Comparison of ENCODE assay signal across 1 cellular context in genomic region chr7:16089191-16089590, GRCh38.
TF ChIP-seq lines count a peak whose summit lies in the region.

No MANE protein-coding gene starts in this region.

TF ChIP-seq in K562, 482 proteins besides CTCF, POLR2A, EP300 and RAD21 (continued from another document):
- TF ChIP-seq MTF1 (CRISPR knock-in tag; IDR thresholded peaks at IDR 0.05; ENCODE audit: borderline replicate concordance) (peak; percentile 64; the same call in 1 of the 2 replicates), SNIP1 (IDR thresholded peaks at IDR 0.05; ENCODE audit: low read depth) (no peak), MAFF (IDR thresholded peaks at IDR 0.05; ENCODE audit: low read length) (no peak), ZNF707 (CRISPR knock-in tag; conservative IDR thresholded peaks at IDR 0.05) (peak; percentile 51), MECOM (CRISPR knock-in tag; IDR thresholded peaks at IDR 0.05) (no peak), CBX2 (IDR thresholded peaks at IDR 0.05; ENCODE audit: insufficient read depth, low read length, poor library complexity, severe bottlenecking) (no peak), NR2C1 (IDR thresholded peaks at IDR 0.05) (no peak), NR2C1 (tag; IDR thresholded peaks at IDR 0.05) (no peak), ATF2 (CRISPR knock-in tag; IDR thresholded peaks at IDR 0.05) (no peak), NR3C1 (CRISPR knock-in tag; IDR thresholded peaks at IDR 0.05) (no peak), ZEB2 (IDR thresholded peaks at IDR 0.05) (no peak), TFAM (CRISPR knock-in tag; conservative IDR thresholded peaks at IDR 0.05) (no peak), CTCFL (IDR thresholded peaks at IDR 0.05; ENCODE audit: borderline replicate concordance, insufficient read depth, low read depth, low read length, poor library complexity, severe bottlenecking) (no peak), ARID2 (IDR thresholded peaks at IDR 0.05) (no peak), ZNF140 (CRISPR knock-in tag; IDR thresholded peaks at IDR 0.05) (peak; percentile 45; the same call in 1 of the 2 replicates), PCBP1 (IDR thresholded peaks at IDR 0.05; ENCODE audit: low read depth, low read length, poor library complexity, severe bottlenecking) (no peak), ZNF780A (CRISPR knock-in tag; IDR thresholded peaks at IDR 0.05) (no peak), XRCC4 (IDR thresholded peaks at IDR 0.05; ENCODE audit: extremely low read depth, insufficient read depth, insufficient read length) (no peak), MEIS2 (IDR thresholded peaks at IDR 0.05; ENCODE audit: partially characterized antibody) (no peak), ADNP (tag; IDR thresholded peaks at IDR 0.05) (no peak), SLC30A9 (CRISPR knock-in tag; IDR thresholded peaks at IDR 0.05) (peak; percentile 84; the same call in 1 of the 2 replicates), NFRKB (IDR thresholded peaks at IDR 0.05; ENCODE audit: low read depth) (no peak), NFIX (CRISPR knock-in tag; IDR thresholded peaks at IDR 0.05; ENCODE audit: low read depth) (peak; percentile 64), RBM17 (IDR thresholded peaks at IDR 0.05; ENCODE audit: borderline replicate concordance, low read depth, low read length) (no peak), ZNF699 (CRISPR knock-in tag; IDR thresholded peaks at IDR 0.05; ENCODE audit: insufficient replicate concordance) (no peak), ZNF408 (CRISPR knock-in tag; IDR thresholded peaks at IDR 0.05; ENCODE audit: low read depth) (peak; percentile 84), KAT7 (CRISPR knock-in tag; IDR thresholded peaks at IDR 0.05; ENCODE audit: borderline replicate concordance) (no peak), ZNF217 (CRISPR knock-in tag; IDR thresholded peaks at IDR 0.05) (no peak), ZBTB49 (CRISPR knock-in tag; IDR thresholded peaks at IDR 0.05; ENCODE audit: borderline replicate concordance) (no peak), ZNF277 (CRISPR knock-in tag; IDR thresholded peaks at IDR 0.05; ENCODE audit: borderline replicate concordance) (peak; percentile 93; the same call in 1 of the 2 replicates), CBX3 (IDR thresholded peaks at IDR 0.05; ENCODE audit: borderline replicate concordance in 1 of 2, low read length in 2 of 2) (no peak), ELK1 (CRISPR knock-in tag; IDR thresholded peaks at IDR 0.05) (no peak), RBM25 (IDR thresholded peaks at IDR 0.05; ENCODE audit: low read depth, low read length, severe bottlenecking) (no peak)
- TF ChIP-seq, protein P1, sequence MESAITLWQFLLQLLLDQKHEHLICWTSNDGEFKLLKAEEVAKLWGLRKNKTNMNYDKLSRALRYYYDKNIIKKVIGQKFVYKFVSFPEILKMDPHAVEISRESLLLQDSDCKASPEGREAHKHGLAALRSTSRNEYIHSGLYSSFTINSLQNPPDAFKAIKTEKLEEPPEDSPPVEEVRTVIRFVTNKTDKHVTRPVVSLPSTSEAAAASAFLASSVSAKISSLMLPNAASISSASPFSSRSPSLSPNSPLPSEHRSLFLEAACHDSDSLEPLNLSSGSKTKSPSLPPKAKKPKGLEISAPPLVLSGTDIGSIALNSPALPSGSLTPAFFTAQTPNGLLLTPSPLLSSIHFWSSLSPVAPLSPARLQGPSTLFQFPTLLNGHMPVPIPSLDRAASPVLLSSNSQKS (CRISPR knock-in tag; IDR thresholded peaks at IDR 0.05), result no peak
- TF ChIP-seq, protein P2, sequence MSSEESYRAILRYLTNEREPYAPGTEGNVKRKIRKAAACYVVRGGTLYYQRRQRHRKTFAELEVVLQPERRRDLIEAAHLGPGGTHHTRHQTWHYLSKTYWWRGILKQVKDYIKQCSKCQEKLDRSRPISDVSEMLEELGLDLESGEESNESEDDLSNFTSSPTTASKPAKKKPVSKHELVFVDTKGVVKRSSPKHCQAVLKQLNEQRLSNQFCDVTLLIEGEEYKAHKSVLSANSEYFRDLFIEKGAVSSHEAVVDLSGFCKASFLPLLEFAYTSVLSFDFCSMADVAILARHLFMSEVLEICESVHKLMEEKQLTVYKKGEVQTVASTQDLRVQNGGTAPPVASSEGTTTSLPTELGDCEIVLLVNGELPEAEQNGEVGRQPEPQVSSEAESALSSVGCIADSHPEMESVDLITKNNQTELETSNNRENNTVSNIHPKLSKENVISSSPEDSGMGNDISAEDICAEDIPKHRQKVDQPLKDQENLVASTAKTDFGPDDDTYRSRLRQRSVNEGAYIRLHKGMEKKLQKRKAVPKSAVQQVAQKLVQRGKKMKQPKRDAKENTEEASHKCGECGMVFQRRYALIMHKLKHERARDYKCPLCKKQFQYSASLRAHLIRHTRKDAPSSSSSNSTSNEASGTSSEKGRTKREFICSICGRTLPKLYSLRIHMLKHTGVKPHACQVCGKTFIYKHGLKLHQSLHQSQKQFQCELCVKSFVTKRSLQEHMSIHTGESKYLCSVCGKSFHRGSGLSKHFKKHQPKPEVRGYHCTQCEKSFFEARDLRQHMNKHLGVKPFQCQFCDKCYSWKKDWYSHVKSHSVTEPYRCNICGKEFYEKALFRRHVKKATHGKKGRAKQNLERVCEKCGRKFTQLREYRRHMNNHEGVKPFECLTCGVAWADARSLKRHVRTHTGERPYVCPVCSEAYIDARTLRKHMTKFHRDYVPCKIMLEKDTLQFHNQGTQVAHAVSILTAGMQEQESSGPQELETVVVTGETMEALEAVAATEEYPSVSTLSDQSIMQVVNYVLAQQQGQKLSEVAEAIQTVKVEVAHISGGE (CRISPR knock-in tag; IDR thresholded peaks at IDR 0.05), result peak in 1 of 3 experiments; percentile 63; a peak in 1 of 6 replicates
- TF ChIP-seq, protein P3, sequence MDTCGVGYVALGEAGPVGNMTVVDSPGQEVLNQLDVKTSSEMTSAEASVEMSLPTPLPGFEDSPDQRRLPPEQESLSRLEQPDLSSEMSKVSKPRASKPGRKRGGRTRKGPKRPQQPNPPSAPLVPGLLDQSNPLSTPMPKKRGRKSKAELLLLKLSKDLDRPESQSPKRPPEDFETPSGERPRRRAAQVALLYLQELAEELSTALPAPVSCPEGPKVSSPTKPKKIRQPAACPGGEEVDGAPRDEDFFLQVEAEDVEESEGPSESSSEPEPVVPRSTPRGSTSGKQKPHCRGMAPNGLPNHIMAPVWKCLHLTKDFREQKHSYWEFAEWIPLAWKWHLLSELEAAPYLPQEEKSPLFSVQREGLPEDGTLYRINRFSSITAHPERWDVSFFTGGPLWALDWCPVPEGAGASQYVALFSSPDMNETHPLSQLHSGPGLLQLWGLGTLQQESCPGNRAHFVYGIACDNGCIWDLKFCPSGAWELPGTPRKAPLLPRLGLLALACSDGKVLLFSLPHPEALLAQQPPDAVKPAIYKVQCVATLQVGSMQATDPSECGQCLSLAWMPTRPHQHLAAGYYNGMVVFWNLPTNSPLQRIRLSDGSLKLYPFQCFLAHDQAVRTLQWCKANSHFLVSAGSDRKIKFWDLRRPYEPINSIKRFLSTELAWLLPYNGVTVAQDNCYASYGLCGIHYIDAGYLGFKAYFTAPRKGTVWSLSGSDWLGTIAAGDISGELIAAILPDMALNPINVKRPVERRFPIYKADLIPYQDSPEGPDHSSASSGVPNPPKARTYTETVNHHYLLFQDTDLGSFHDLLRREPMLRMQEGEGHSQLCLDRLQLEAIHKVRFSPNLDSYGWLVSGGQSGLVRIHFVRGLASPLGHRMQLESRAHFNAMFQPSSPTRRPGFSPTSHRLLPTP (IDR thresholded peaks at IDR 0.05; ENCODE audit: borderline replicate concordance, extremely low read depth, insufficient read length), result no peak
- TF ChIP-seq, protein P4, sequence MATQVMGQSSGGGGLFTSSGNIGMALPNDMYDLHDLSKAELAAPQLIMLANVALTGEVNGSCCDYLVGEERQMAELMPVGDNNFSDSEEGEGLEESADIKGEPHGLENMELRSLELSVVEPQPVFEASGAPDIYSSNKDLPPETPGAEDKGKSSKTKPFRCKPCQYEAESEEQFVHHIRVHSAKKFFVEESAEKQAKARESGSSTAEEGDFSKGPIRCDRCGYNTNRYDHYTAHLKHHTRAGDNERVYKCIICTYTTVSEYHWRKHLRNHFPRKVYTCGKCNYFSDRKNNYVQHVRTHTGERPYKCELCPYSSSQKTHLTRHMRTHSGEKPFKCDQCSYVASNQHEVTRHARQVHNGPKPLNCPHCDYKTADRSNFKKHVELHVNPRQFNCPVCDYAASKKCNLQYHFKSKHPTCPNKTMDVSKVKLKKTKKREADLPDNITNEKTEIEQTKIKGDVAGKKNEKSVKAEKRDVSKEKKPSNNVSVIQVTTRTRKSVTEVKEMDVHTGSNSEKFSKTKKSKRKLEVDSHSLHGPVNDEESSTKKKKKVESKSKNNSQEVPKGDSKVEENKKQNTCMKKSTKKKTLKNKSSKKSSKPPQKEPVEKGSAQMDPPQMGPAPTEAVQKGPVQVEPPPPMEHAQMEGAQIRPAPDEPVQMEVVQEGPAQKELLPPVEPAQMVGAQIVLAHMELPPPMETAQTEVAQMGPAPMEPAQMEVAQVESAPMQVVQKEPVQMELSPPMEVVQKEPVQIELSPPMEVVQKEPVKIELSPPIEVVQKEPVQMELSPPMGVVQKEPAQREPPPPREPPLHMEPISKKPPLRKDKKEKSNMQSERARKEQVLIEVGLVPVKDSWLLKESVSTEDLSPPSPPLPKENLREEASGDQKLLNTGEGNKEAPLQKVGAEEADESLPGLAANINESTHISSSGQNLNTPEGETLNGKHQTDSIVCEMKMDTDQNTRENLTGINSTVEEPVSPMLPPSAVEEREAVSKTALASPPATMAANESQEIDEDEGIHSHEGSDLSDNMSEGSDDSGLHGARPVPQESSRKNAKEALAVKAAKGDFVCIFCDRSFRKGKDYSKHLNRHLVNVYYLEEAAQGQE (CRISPR knock-in tag; IDR thresholded peaks at IDR 0.05; ENCODE audit: low read depth), result no peak
